Comparison of ENCODE assay signal across 14 cellular contexts in the genomic region with DNA sequence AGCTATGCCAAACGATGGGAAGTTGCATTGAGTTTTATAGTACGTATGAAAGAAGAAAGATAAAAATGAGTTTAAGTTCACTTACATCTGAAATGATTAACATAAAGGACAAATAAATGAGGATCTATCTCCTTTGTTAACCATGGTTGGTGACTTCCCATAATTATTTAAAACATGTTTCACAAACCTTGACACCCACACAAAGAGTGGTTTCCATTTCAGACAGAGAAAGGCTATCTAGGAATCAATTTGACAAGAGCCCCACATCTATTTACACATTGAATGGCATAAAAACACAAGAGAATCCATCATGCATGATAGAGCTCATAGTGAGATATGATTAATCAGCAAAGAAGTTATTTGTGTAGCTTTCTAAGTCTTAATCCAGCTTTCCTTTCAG. TPM values are rescaled to one million over a fixed set of nuclear protein-coding genes. Genes with fewer than 3 reads are reported as not detected.
A peak's percentile ranks its signal among the peaks of the same experiment; 100 is the strongest.
DNase-seq lines count a peak whose midpoint lies in the region; ATAC-seq, FAIRE-seq and TF ChIP-seq lines count a peak whose summit lies in the region.
"Had no signal": no experiment of that assay in that cellular context is flagged by ENCODE, and none has a peak within 500 bp of the region (broad histone marks: within the 10 kb centered on the region; RNA-seq: fewer than 3 reads in every experiment).

No MANE protein-coding gene starts in this region.

- H3K27ac Mint-ChIP-seq in memory B cell, result no peak overlapping the region

- ATAC-seq in memory B cell (ENCODE audit: low read depth) (no peak), GM19351 (IDR thresholded peaks at IDR 0.05; ENCODE audit: unreplicated experiment) (no peak)
- ATAC-seq: K562 had no signal

- H3K27ac ChIP-seq in BLaER1 treated with 17β-estradiol and CSF1 and Interleukin-3, amounts not matched to agents 10 nM and 100 nM, result peak overlapping the region in 8 of 11 experiments; percentile 16 to 80 (median 68); a peak in 14 of 22 replicates
- no peak overlapping the region for H3K27ac ChIP-seq in small intestine (ENCODE audit: low read depth in 1 of 2, low read length in 1 of 2)
- H3K27ac ChIP-seq: HL-60 had no signal

- DNase-seq in GM12892 (ENCODE audit: insufficient read length) (no peak), NB4 (ENCODE audit: low read depth) (peak; percentile 20), memory B cell (ENCODE audit: low spot score in 2 of 2) (no peak), activated gamma-delta T cell (lab: John Stamatoyannopoulos, UW) (no peak), small intestine (no peak), islet precursor cell (no peak)
- DNase-seq: ACHN, NCI-H1436, NCI-H226, NCI-H526 treated with DMSO at 0.1 percent for 48 hours had no signal

- H3K27me3 ChIP-seq in BLaER1 treated with 17β-estradiol and CSF1 and Interleukin-3, amounts not matched to agents 10 nM and 100 nM, result peaks cover 0 to 22% (median 0%) of the 10 kb centered on the region in 11 experiments; a peak in 2 of 22 replicates
- H3K27me3 ChIP-seq in small intestine (ENCODE audit: control insufficient read depth in 2 of 2, insufficient read depth in 2 of 2, low read length in 2 of 2), result peaks cover 0 to 1% of the 10 kb centered on the region in 2 donors

- no peak for TF ChIP-seq CTCF in NB4 (IDR thresholded peaks at IDR 0.05; ENCODE audit: low read depth, low read length)

- no peaks in the 10 kb centered on the region for H3K36me3 Mint-ChIP-seq in memory B cell

- H3K9me3 ChIP-seq in BLaER1 treated with 17β-estradiol and CSF1 and Interleukin-3, amounts not matched to agents 10 nM and 100 nM (replicated peaks in 1 of 11), result peaks cover 0 to 9% (median 0%) of the 10 kb centered on the region in 11 experiments; a peak in 5 of 22 replicates
- H3K9me3 ChIP-seq in small intestine (ENCODE audit: control insufficient read depth, low read depth), result no peaks in the 10 kb centered on the region

- H3K4me2 ChIP-seq in BLaER1 treated with 17β-estradiol and CSF1 and Interleukin-3, amounts not matched to agents 10 nM and 100 nM, result peak overlapping the region; percentile 75 to 96 (median 89); a peak in 21 of 22 replicates

- H3K36me3 ChIP-seq in BLaER1 treated with 17β-estradiol and CSF1 and Interleukin-3, amounts not matched to agents 10 nM and 100 nM, result no peaks in the 10 kb centered on the region
- H3K36me3 ChIP-seq in small intestine (ENCODE audit: control insufficient read depth in 2 of 2, insufficient read depth in 2 of 2, low read length in 2 of 2), result no peaks in the 10 kb centered on the region

- peaks cover 4% of the 10 kb centered on the region for H3K9me3 Mint-ChIP-seq in memory B cell

- peaks cover 28 to 66% (median 48%) of the 10 kb centered on the region in 10 experiments for H3K4me1 ChIP-seq in BLaER1 treated with 17β-estradiol and CSF1 and Interleukin-3, amounts not matched to agents 10 nM and 100 nM
- no peaks in the 10 kb centered on the region for H3K4me1 ChIP-seq in small intestine (ENCODE audit: control insufficient read depth in 2 of 2, insufficient read depth in 1 of 2, low read depth in 1 of 2, low read length in 1 of 2)

- 57 to 70% (median 65%) methylated on average over 2 of the region's 2 CpGs for WGBS in small intestine, 3 donors

- peak overlapping the region in 1 of 11 experiments; percentile 4; a peak in 1 of 22 replicates for H3K9ac ChIP-seq in BLaER1 treated with 17β-estradiol and CSF1 and Interleukin-3, amounts not matched to agents 10 nM and 100 nM

- H3K4me1 Mint-ChIP-seq in memory B cell, result peaks cover 47% of the 10 kb centered on the region

- no peak overlapping the region for H3K4me3 ChIP-seq in BLaER1 treated with 17β-estradiol and CSF1 and Interleukin-3, amounts not matched to agents 10 nM and 100 nM
- H3K4me3 ChIP-seq in NB4 (ENCODE audit: low read depth, low read length) (no peak overlapping the region), small intestine (ENCODE audit: low read depth in 1 of 2, low read length in 2 of 2) (no peak overlapping the region)
- H3K4me3 ChIP-seq: K562 had no signal

- H3K27me3 Mint-ChIP-seq in memory B cell, result no peaks in the 10 kb centered on the region

- peaks cover 0 to 6% (median 0%) of the 10 kb centered on the region in 11 experiments; a peak in 1 of 22 replicates for H4K20me1 ChIP-seq in BLaER1 treated with 17β-estradiol and CSF1 and Interleukin-3, amounts not matched to agents 10 nM and 100 nM

- TF ChIP-seq POLR2A in GM12892 (IDR thresholded peaks at IDR 0.05; ENCODE audit: low read depth, low read length) (no peak), NB4 (IDR thresholded peaks at IDR 0.05; ENCODE audit: extremely low read depth, insufficient read length) (no peak)

- peak overlapping the region; percentile 15 for H3K4me3 Mint-ChIP-seq in memory B cell

- FAIRE-seq in GM12892 (lab: Jason Lieb, UNC), result peak; percentile 88
- FAIRE-seq in small intestine (lab: Jason Lieb, UNC), result no peak
- FAIRE-seq: K562 had no signal

RNA-seq across cellular contexts. Expression of gene MTMR10, which starts 14.2 kb away (rescaled TPM):
- polyA plus RNA-seq in GM12892 (2012; ENCODE audit: missing spikeins), result 10.3 TPM
- polyA plus RNA-seq in small intestine, result 10 to 100 TPM; 11.0 to 26.8 (median 17.8) TPM

Comparison
In these comparisons a context has a peak if more than half of its experiments do, and no peak if none do; other contexts are left out.
1. H3K27ac ChIP-seq: peak in BLaER1 treated with 17β-estradiol and CSF1 and Interleukin-3, amounts not matched to agents 10 nM and 100 nM (8 of 11); none in small intestine (0 of 2).